ENCODE assay signal across 9 cellular contexts in genomic region chrX:38260231-38260630, GRCh38. TPM values are rescaled to one million over a fixed set of nuclear protein-coding genes. Genes with fewer than 3 reads are reported as not detected.
A peak's percentile ranks its signal among the peaks of the same experiment; 100 is the strongest.
DNase-seq lines count a peak whose midpoint lies in the region; ATAC-seq and TF ChIP-seq lines count a peak whose summit lies in the region.
"Had no signal": no experiment of that assay in that cellular context is flagged by ENCODE, and none has a peak within 500 bp of the region (broad histone marks: within the 10 kb centered on the region; RNA-seq: fewer than 3 reads in every experiment).

No MANE protein-coding gene starts in this region.

- no peaks in the 10 kb centered on the region for H3K27me3 ChIP-seq in AG04450 (ENCODE audit: control insufficient read depth, insufficient read depth, low read length)
- H3K27me3 ChIP-seq: adrenal gland had no signal

- peak; percentile 69 for ATAC-seq in GM18867 (IDR thresholded peaks at IDR 0.05; ENCODE audit: unreplicated experiment)

- no peak overlapping the region for H3K27ac ChIP-seq in AG04450 (ENCODE audit: low read depth, low read length)
- H3K27ac ChIP-seq: adrenal gland had no signal

- H3K4me3 ChIP-seq in AG04450 (ENCODE audit: low read depth, low read length) (no peak overlapping the region), epithelial cell of proximal tubule (ENCODE audit: low read depth, low read length) (no peak overlapping the region)
- H3K4me3 ChIP-seq: adrenal gland had no signal

- POLR2A ChIA-PET in AG04450 (lab: Yijun Ruan, JAX) = no interaction called here

- CTCF ChIA-PET in AG04450 (lab: Charles Lee) = interaction anchor here (0.6 to 1.3 kb wide), 3 partner anchors 22 to 514 kb away, joined by 3 read pairs; no protein-coding TSS in a partner anchor

- peak; percentile 45 for TF ChIP-seq CTCF in AG04450 (IDR thresholded peaks at IDR 0.05; ENCODE audit: low read depth, low read length)
- peak; percentile 60 for TF ChIP-seq CTCF in epithelial cell of proximal tubule (conservative IDR thresholded peaks at IDR 0.05; ENCODE audit: low read depth, low read length)

- DNase-seq in AG04450 (ENCODE audit: low read depth, low spot score) (no peak), NCI-H1092 (lab: John Stamatoyannopoulos, UW) (peak; percentile 0), epithelial cell of proximal tubule (ENCODE audit: low read depth) (no peak), NCI-H2171 (lab: John Stamatoyannopoulos, UW) (no peak), GF-D8 (lab: John Stamatoyannopoulos, UW) (no peak), foreskin melanocyte (no peak), occipital lobe (lab: John Stamatoyannopoulos, UW) (no peak)

- no peaks in the 10 kb centered on the region for H3K9me3 ChIP-seq in AG04450 (ENCODE audit: control insufficient read depth, insufficient read depth, low read length)
- H3K9me3 ChIP-seq: adrenal gland had no signal

RNA-seq across cellular contexts. Expression of gene SRPX, which starts 39.6 kb away (rescaled TPM):
- 49.6 and 53.5 TPM in 2 replicates for polyA plus RNA-seq in AG04450 (2011; rRNA removed)
- 33.1 and 34.4 TPM in 2 replicates for polyA minus RNA-seq in AG04450 (2011; rRNA and poly(A)+ RNA removed)
- total RNA-seq in epithelial cell of proximal tubule (32.0 and 37.0 TPM in 2 replicates), occipital lobe (2.5 TPM)
